1 cellular context compared by ENCODE assay signal in genomic region chr19:46943150-46943946, GRCh38.
TF ChIP-seq lines count a peak whose summit lies in the region.

No MANE protein-coding gene starts in this region.

TF ChIP-seq in GM23338, 12 proteins besides CTCF, POLR2A, EP300 and RAD21 (continued from another document):
- TF ChIP-seq ZNF462 (CRISPR knock-in tag; IDR thresholded peaks at IDR 0.05) (no peak), EZH2phosphoT487 (IDR thresholded peaks at IDR 0.05; ENCODE audit: unreplicated experiment) (no peak), NANOG (IDR thresholded peaks at IDR 0.05; ENCODE audit: borderline replicate concordance) (no peak), ETS1 (IDR thresholded peaks at IDR 0.05) (no peak), REST (IDR thresholded peaks at IDR 0.05; ENCODE audit: unreplicated experiment) (no peak), CREB1 (CRISPR knock-in tag; IDR thresholded peaks at IDR 0.05; ENCODE audit: low read depth) (no peak), JUNB (IDR thresholded peaks at IDR 0.05; ENCODE audit: unreplicated experiment) (no peak), EZH2 (IDR thresholded peaks at IDR 0.05; ENCODE audit: low read depth, unreplicated experiment) (no peak), ZNF331 (CRISPR knock-in tag; IDR thresholded peaks at IDR 0.05; ENCODE audit: low read depth) (no peak), ZNF114 (CRISPR knock-in tag; IDR thresholded peaks at IDR 0.05) (no peak)
